ENCODE assay signal across 11 cellular contexts in the genomic region with DNA sequence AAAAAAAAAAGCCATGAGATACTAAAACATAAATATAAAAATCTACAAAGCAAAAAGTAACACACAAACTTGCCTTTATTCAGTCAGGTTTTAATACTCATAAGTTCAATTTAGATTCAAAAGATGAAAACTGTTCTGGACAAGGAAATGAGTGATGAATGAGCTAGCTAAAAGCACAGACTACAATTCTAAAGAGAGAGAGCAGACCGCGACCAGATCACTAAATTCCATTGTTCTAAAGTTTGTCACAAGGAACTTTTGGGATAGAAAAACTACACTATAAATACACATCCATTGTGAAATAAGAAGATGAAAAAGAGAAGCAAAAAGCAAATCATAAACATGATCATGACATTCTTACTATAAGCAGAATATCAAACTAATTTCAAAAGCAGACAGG. TPM values are rescaled to one million over a fixed set of nuclear protein-coding genes. Genes with fewer than 3 reads are reported as not detected.
DNase-seq lines count a peak whose midpoint lies in the region; ATAC-seq, FAIRE-seq and TF ChIP-seq lines count a peak whose summit lies in the region.
"Had no signal": no experiment of that assay in that cellular context is flagged by ENCODE, and none has a peak within 500 bp of the region (broad histone marks: within the 10 kb centered on the region; RNA-seq: fewer than 3 reads in every experiment).

No MANE protein-coding gene starts in this region.

- TF ChIP-seq EP300 in gastroesophageal sphincter (IDR thresholded peaks at IDR 0.05) = no peak

- H3K36me3 Mint-ChIP-seq in CD4-positive, CD25-positive, alpha-beta regulatory T cell = peaks cover 4% of the 10 kb centered on the region
- H3K36me3 Mint-ChIP-seq in IgD-negative memory B cell = peaks cover 11% of the 10 kb centered on the region
- H3K36me3 Mint-ChIP-seq in mesothelial cell of epicardium = peaks cover 19% of the 10 kb centered on the region

- H3K36me3 ChIP-seq in CD4-positive, CD25-positive, alpha-beta regulatory T cell (ENCODE audit: control insufficient read depth, insufficient read depth, low read length) = no peaks in the 10 kb centered on the region
- H3K36me3 ChIP-seq in bronchial epithelial cell (ENCODE audit: control insufficient read depth, insufficient read depth, low read length) (no peaks in the 10 kb centered on the region), gastroesophageal sphincter (no peaks in the 10 kb centered on the region)
- H3K36me3 ChIP-seq: neutrophil had no signal

- H3K9me3 ChIP-seq in CD4-positive, CD25-positive, alpha-beta regulatory T cell (ENCODE audit: control insufficient read depth in 2 of 2, low read length in 2 of 2) = no peaks in the 10 kb centered on the region
- H3K9me3 ChIP-seq in gastroesophageal sphincter = no peaks in the 10 kb centered on the region
- H3K9me3 ChIP-seq: neutrophil had no signal

- no peak for TF ChIP-seq POLR2A in gastroesophageal sphincter (IDR thresholded peaks at IDR 0.05)

- peaks cover 0 to 10% (median 0%) of the 10 kb centered on the region in 7 donors for H3K9me3 Mint-ChIP-seq in CD4-positive, CD25-positive, alpha-beta regulatory T cell
- no peaks in the 10 kb centered on the region for H3K9me3 Mint-ChIP-seq in IgD-negative memory B cell
- H3K9me3 Mint-ChIP-seq in mesothelial cell of epicardium = peaks cover 17% of the 10 kb centered on the region

- in situ Hi-C loops in GM13977 (cut with MboI; ENCODE audit: low pct_unique_long_range_greater_than_20kb, low sequenced_read_pairs, unreplicated experiment) = loop anchor here (25.0 kb wide), 1 partner anchor 318 kb away; a partner anchor contains a TSS

- peak overlapping the region; percentile 2 to 98 (median 64) for H3K27ac Mint-ChIP-seq in CD4-positive, CD25-positive, alpha-beta regulatory T cell
- H3K27ac Mint-ChIP-seq in IgD-negative memory B cell = peak overlapping the region; percentile 6 to 97 (median 29)
- H3K27ac Mint-ChIP-seq in mesothelial cell of epicardium = peak overlapping the region; percentile 64

- TF ChIP-seq CTCF in bronchial epithelial cell (IDR thresholded peaks at IDR 0.05; ENCODE audit: insufficient read depth, low read length, severe bottlenecking) = no peak
- no peak for TF ChIP-seq CTCF in mesothelial cell of epicardium (IDR thresholded peaks at IDR 0.05; ENCODE audit: unreplicated experiment)
- TF ChIP-seq CTCF in GM13977 (IDR thresholded peaks at IDR 0.05; ENCODE audit: extremely low read depth, insufficient read depth, missing control alignments) = no peak
- TF ChIP-seq CTCF in gastroesophageal sphincter (IDR thresholded peaks at IDR 0.05) = no peak
- no peak for TF ChIP-seq CTCF in omental fat pad (IDR thresholded peaks at IDR 0.05)

- no peak for DNase-seq in CD4-positive, CD25-positive, alpha-beta regulatory T cell
- peak; percentile 38 for DNase-seq in bronchial epithelial cell (ENCODE audit: low read depth)
- no peak for DNase-seq in mesothelial cell of epicardium (ENCODE audit: low spot score in 2 of 2, unreplicated experiment in 2 of 2)
- no peak for DNase-seq in GM13977 (ENCODE audit: low spot score)
- DNase-seq in omental fat pad (ENCODE audit: low spot score) = no peak
- DNase-seq: activated CD8-positive, alpha-beta memory T cell treated with anti-CD3 and anti-CD28 coated beads, Interleukin-2, amount 50 U/mL, for 48 hours had no signal

- WGBS in gastroesophageal sphincter (ENCODE audit: low coverage in 1 of 2), 2 donors = 34 to 37% methylated on average over 2 of the region's 2 CpGs

- H3K4me3 ChIP-seq in CD4-positive, CD25-positive, alpha-beta regulatory T cell (ENCODE audit: low read depth, low read length) = peak overlapping the region; percentile 54
- H3K4me3 ChIP-seq in bronchial epithelial cell (ENCODE audit: low read depth, low read length) = no peak overlapping the region
- no peak overlapping the region for H3K4me3 ChIP-seq in gastroesophageal sphincter

- H3K27me3 ChIP-seq in CD4-positive, CD25-positive, alpha-beta regulatory T cell (ENCODE audit: control insufficient read depth, insufficient read depth, low read length) = no peaks in the 10 kb centered on the region
- H3K27me3 ChIP-seq in bronchial epithelial cell (ENCODE audit: control insufficient read depth, insufficient read depth, low read length) (no peaks in the 10 kb centered on the region), gastroesophageal sphincter (no peaks in the 10 kb centered on the region)
- H3K27me3 ChIP-seq: neutrophil had no signal

- H3K27me3 Mint-ChIP-seq in CD4-positive, CD25-positive, alpha-beta regulatory T cell = peaks cover 5% of the 10 kb centered on the region
- H3K27me3 Mint-ChIP-seq in IgD-negative memory B cell = no peaks in the 10 kb centered on the region
- H3K27me3 Mint-ChIP-seq in mesothelial cell of epicardium (ENCODE audit: low read depth) = peaks cover 8% of the 10 kb centered on the region

- no peak for FAIRE-seq in bronchial epithelial cell (lab: Jason Lieb, UNC)
- FAIRE-seq: frontal cortex had no signal

- H3K4me1 ChIP-seq in CD4-positive, CD25-positive, alpha-beta regulatory T cell (ENCODE audit: control insufficient read depth, insufficient read depth, low read length, poor library complexity, severe bottlenecking) = peaks cover 57% of the 10 kb centered on the region
- H3K4me1 ChIP-seq in gastroesophageal sphincter = peaks cover 0 to 39% (median 4%) of the 10 kb centered on the region in 3 donors

- peak overlapping the region; percentile 95 to 99 (median 99) for H3K4me3 Mint-ChIP-seq in CD4-positive, CD25-positive, alpha-beta regulatory T cell
- H3K4me3 Mint-ChIP-seq in IgD-negative memory B cell (peak overlapping the region; percentile 32 to 79 (median 56)), mesothelial cell of epicardium (peak overlapping the region; percentile 95)

- peak overlapping the region; percentile 90 for H3K27ac ChIP-seq in CD4-positive, CD25-positive, alpha-beta regulatory T cell (ENCODE audit: insufficient read depth, low read length, poor library complexity, severe bottlenecking)
- H3K27ac ChIP-seq in gastroesophageal sphincter = peak overlapping the region in 1 of 4 donors; percentile 88
- H3K27ac ChIP-seq: neutrophil had no signal

- ATAC-seq in CD4-positive, CD25-positive, alpha-beta regulatory T cell (ENCODE audit: low read depth in 2 of 2) = no peak
- ATAC-seq in gastroesophageal sphincter (no peak), GM19324 (IDR thresholded peaks at IDR 0.05; ENCODE audit: low FRiP score, unreplicated experiment) (no peak), omental fat pad (ENCODE audit: low FRiP score) (no peak)

- peaks cover 29 to 78% (median 67%) of the 10 kb centered on the region in 4 donors for H3K4me1 Mint-ChIP-seq in CD4-positive, CD25-positive, alpha-beta regulatory T cell
- H3K4me1 Mint-ChIP-seq in IgD-negative memory B cell = peaks cover 52 to 63% (median 54%) of the 10 kb centered on the region in 3 donors
- peaks cover 35% of the 10 kb centered on the region for H3K4me1 Mint-ChIP-seq in mesothelial cell of epicardium

RNA-seq across cellular contexts. Expression of a gene that starts 1.7 kb away (rescaled TPM):
- 92.1 TPM for total RNA-seq in CD4-positive, CD25-positive, alpha-beta regulatory T cell
- polyA plus RNA-seq in CD4-positive, CD25-positive, alpha-beta regulatory T cell = 10 to 100 TPM; 38.4 to 57.1 (median 43.9) TPM
- polyA plus RNA-seq in IgD-negative memory B cell = 23.1 TPM
- total RNA-seq in bronchial epithelial cell (13.4 and 18.2 TPM in 2 replicates), mesothelial cell of epicardium (66.4 to 74.0 TPM (median 71.7 TPM) in 3 replicates), gastroesophageal sphincter (10 to 100 TPM in 3 of 4 donors, 1 to 10 TPM in 1; 9.2 to 30.8 (median 21.4) TPM), omental fat pad (10 to 100 TPM; 32.9 to 67.9 (median 36.6) TPM)

RNA-seq across cellular contexts. Expression of a gene that starts 29.6 kb away (rescaled TPM):
- not detected for total RNA-seq in CD4-positive, CD25-positive, alpha-beta regulatory T cell
- polyA plus RNA-seq in CD4-positive, CD25-positive, alpha-beta regulatory T cell = not detected
- not detected for polyA plus RNA-seq in IgD-negative memory B cell
- total RNA-seq in bronchial epithelial cell = 15.3 and 84.4 TPM in 2 replicates
- 0.11 to 0.32 TPM in 2 of 3 replicates, not detected in the other for total RNA-seq in mesothelial cell of epicardium
- total RNA-seq in gastroesophageal sphincter = 10 to 100 TPM in 1 of 4 donors, 1 to 10 TPM in 1, under 1 TPM in 1, not detected in 1; 0.19 to 38.3 (median 1.7) TPM
- total RNA-seq in omental fat pad = 1 to 10 TPM in 2 of 4 donors, under 1 TPM in 1, not detected in 1; 0.94 to 1.1 (median 1.0) TPM
- total RNA-seq: frontal cortex had no signal
